21 cellular contexts compared by ENCODE assay signal in genomic region chr13:104485571-104485970, GRCh38.
"Had no signal": no experiment of that assay in that cellular context is flagged by ENCODE, and none has a peak within 500 bp of the region (broad histone marks: within the 10 kb centered on the region; RNA-seq: fewer than 3 reads in every experiment).

No MANE protein-coding gene starts in this region.

- H3K4me1 Mint-ChIP-seq: endodermal cell, naive B cell, nephron progenitor cell had no signal

- H3K27ac ChIP-seq: colonic mucosa, heart right ventricle, sigmoid colon, stomach, thoracic aorta, transverse colon had no signal

- H3K27ac Mint-ChIP-seq: endodermal cell, naive B cell, nephron progenitor cell had no signal

- ATAC-seq: heart right ventricle had no signal

- H3K4me3 Mint-ChIP-seq: endodermal cell, naive B cell, nephron progenitor cell had no signal

- H3K27me3 Mint-ChIP-seq: naive B cell had no signal

- DNase-seq: cerebellar nuclear complex; colonic mucosa; effector CD4-positive, alpha-beta T cell; endodermal cell; erythroblast; foreskin melanocyte; heart right ventricle; hypothalamus; kidney glomerular epithelial cell; mammary epithelial cell; naive B cell; nephron progenitor cell; posterior cingulate gyrus; sigmoid colon; small intestine; stimulated activated CD4-positive, alpha-beta T cell treated with anti-CD3 and anti-CD28 coated beads, Interleukin-12 subunit alpha, Interleukin-12 subunit beta, amount 100 ng/mL, for 4 hours; stimulated activated naive CD4-positive, alpha-beta T cell; stomach; substantia nigra; transverse colon had no signal

- H3K9me3 Mint-ChIP-seq: endodermal cell, nephron progenitor cell had no signal

- H3K36me3 Mint-ChIP-seq: naive B cell had no signal
